In the genomic region with DNA sequence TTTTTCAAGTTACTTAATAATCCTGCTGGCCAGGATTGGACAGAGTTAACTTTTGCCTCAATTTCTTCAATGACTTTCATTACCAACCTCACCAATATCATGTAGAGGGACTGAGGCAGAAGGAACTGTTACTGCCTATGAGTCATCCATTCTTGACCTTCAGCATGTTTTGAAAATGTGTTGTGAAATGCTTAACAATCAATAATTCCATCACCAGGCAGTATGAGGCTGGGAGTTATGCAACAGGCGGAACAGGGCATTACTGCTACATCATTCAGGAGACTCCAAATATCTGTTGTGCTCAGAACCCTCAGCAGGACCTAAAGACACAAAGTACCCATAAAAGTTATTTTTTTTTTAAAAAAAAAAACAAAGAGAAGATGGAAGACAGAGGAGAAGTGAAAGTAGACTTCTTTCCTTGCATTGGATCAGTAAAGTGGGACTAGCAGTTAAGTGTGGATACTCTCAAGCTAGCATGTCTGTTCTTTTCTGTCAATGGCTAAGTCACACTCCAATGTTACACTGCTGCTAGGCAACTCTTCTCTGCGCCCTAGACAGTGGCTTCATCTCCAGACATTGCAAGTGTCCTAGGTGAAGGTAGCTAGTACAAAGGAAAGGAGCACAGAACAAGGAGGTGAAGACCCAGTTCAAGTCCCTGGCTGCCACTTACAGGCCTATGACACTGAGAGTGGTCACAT, we compare ENCODE assay signal across 1 cellular context.
TF ChIP-seq lines count a peak whose summit lies in the region.

No MANE protein-coding gene starts in this region.

TF ChIP-seq in GM23338, 12 proteins besides CTCF, POLR2A, EP300 and RAD21 (continued from another document):
- TF ChIP-seq, protein P1, sequence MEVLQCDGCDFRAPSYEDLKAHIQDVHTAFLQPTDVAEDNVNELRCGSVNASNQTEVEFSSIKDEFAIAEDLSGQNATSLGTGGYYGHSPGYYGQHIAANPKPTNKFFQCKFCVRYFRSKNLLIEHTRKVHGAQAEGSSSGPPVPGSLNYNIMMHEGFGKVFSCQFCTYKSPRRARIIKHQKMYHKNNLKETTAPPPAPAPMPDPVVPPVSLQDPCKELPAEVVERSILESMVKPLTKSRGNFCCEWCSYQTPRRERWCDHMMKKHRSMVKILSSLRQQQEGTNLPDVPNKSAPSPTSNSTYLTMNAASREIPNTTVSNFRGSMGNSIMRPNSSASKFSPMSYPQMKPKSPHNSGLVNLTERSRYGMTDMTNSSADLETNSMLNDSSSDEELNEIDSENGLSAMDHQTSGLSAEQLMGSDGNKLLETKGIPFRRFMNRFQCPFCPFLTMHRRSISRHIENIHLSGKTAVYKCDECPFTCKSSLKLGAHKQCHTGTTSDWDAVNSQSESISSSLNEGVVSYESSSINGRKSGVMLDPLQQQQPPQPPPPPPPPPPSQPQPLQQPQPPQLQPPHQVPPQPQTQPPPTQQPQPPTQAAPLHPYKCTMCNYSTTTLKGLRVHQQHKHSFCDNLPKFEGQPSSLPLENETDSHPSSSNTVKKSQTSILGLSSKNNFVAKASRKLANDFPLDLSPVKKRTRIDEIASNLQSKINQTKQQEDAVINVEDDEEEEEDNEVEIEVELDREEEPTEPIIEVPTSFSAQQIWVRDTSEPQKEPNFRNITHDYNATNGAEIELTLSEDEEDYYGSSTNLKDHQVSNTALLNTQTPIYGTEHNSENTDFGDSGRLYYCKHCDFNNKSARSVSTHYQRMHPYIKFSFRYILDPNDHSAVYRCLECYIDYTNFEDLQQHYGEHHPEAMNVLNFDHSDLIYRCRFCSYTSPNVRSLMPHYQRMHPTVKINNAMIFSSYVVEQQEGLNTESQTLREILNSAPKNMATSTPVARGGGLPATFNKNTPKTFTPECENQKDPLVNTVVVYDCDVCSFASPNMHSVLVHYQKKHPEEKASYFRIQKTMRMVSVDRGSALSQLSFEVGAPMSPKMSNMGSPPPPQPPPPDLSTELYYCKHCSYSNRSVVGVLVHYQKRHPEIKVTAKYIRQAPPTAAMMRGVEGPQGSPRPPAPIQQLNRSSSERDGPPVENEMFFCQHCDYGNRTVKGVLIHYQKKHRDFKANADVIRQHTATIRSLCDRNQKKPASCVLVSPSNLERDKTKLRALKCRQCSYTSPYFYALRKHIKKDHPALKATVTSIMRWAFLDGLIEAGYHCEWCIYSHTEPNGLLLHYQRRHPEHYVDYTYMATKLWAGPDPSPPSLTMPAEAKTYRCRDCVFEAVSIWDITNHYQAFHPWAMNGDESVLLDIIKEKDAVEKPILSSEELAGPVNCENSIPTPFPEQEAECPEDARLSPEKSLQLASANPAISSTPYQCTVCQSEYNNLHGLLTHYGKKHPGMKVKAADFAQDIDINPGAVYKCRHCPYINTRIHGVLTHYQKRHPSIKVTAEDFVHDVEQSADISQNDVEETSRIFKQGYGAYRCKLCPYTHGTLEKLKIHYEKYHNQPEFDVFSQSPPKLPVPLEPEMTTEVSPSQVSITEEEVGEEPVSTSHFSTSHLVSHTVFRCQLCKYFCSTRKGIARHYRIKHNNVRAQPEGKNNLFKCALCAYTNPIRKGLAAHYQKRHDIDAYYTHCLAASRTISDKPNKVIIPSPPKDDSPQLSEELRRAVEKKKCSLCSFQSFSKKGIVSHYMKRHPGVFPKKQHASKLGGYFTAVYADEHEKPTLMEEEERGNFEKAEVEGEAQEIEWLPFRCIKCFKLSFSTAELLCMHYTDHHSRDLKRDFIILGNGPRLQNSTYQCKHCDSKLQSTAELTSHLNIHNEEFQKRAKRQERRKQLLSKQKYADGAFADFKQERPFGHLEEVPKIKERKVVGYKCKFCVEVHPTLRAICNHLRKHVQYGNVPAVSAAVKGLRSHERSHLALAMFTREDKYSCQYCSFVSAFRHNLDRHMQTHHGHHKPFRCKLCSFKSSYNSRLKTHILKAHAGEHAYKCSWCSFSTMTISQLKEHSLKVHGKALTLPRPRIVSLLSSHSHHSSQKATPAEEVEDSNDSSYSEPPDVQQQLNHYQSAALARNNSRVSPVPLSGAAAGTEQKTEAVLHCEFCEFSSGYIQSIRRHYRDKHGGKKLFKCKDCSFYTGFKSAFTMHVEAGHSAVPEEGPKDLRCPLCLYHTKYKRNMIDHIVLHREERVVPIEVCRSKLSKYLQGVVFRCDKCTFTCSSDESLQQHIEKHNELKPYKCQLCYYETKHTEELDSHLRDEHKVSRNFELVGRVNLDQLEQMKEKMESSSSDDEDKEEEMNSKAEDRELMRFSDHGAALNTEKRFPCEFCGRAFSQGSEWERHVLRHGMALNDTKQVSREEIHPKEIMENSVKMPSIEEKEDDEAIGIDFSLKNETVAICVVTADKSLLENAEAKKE (CRISPR knock-in tag; IDR thresholded peaks at IDR 0.05), result no peak
- no peak for TF ChIP-seq EZH2phosphoT487 (IDR thresholded peaks at IDR 0.05; ENCODE audit: unreplicated experiment)
- TF ChIP-seq, protein P2, sequence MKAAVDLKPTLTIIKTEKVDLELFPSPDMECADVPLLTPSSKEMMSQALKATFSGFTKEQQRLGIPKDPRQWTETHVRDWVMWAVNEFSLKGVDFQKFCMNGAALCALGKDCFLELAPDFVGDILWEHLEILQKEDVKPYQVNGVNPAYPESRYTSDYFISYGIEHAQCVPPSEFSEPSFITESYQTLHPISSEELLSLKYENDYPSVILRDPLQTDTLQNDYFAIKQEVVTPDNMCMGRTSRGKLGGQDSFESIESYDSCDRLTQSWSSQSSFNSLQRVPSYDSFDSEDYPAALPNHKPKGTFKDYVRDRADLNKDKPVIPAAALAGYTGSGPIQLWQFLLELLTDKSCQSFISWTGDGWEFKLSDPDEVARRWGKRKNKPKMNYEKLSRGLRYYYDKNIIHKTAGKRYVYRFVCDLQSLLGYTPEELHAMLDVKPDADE (IDR thresholded peaks at IDR 0.05), result no peak
- TF ChIP-seq, protein P3, sequence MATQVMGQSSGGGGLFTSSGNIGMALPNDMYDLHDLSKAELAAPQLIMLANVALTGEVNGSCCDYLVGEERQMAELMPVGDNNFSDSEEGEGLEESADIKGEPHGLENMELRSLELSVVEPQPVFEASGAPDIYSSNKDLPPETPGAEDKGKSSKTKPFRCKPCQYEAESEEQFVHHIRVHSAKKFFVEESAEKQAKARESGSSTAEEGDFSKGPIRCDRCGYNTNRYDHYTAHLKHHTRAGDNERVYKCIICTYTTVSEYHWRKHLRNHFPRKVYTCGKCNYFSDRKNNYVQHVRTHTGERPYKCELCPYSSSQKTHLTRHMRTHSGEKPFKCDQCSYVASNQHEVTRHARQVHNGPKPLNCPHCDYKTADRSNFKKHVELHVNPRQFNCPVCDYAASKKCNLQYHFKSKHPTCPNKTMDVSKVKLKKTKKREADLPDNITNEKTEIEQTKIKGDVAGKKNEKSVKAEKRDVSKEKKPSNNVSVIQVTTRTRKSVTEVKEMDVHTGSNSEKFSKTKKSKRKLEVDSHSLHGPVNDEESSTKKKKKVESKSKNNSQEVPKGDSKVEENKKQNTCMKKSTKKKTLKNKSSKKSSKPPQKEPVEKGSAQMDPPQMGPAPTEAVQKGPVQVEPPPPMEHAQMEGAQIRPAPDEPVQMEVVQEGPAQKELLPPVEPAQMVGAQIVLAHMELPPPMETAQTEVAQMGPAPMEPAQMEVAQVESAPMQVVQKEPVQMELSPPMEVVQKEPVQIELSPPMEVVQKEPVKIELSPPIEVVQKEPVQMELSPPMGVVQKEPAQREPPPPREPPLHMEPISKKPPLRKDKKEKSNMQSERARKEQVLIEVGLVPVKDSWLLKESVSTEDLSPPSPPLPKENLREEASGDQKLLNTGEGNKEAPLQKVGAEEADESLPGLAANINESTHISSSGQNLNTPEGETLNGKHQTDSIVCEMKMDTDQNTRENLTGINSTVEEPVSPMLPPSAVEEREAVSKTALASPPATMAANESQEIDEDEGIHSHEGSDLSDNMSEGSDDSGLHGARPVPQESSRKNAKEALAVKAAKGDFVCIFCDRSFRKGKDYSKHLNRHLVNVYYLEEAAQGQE (IDR thresholded peaks at IDR 0.05; ENCODE audit: unreplicated experiment), result no peak
TF ChIP-seq in GM23338: peak in this region for 0.
